Comparison of ENCODE assay signal across 8 cellular contexts in genomic region chr21:25881524-25882376, GRCh38.
DNase-seq lines count a peak whose midpoint lies in the region; ATAC-seq lines count a peak whose summit lies in the region.

No MANE protein-coding gene starts in this region.

- H4K12ac ChIP-seq in trophoblast cell (ENCODE audit: low read depth, low read length): no peak overlapping the region

- H4K91ac ChIP-seq in trophoblast cell (ENCODE audit: low read depth, low read length): no peak overlapping the region

- ATAC-seq in GM21576 (IDR thresholded peaks at IDR 0.05; ENCODE audit: unreplicated experiment) (peak; percentile 95), aorta (ENCODE audit: low FRiP score) (peak; percentile 89)

- H3K36me3 ChIP-seq in trophoblast cell (ENCODE audit: control insufficient read depth in 1 of 2, insufficient read depth in 2 of 2, low read length in 2 of 2) (peaks cover 2 to 12% of the 10 kb centered on the region in 2 experiments), aorta (ENCODE audit: control insufficient read depth in 1 of 2, insufficient read depth in 2 of 2, low read length in 1 of 2) (peaks cover 0 to 2% of the 10 kb centered on the region in 2 donors)

- H3K9ac ChIP-seq in trophoblast cell (ENCODE audit: low read length): no peak overlapping the region

- intact Hi-C loops in aorta (cut with DNase I): loop anchor here (5.0 to 10.0 kb wide), 3 partner anchors 291 to 836 kb away; partner anchors contain the start of gene APP (in 2 of the 2)

- no peak overlapping the region for H2BK12ac ChIP-seq in trophoblast cell (ENCODE audit: low read length)

- no peak overlapping the region for H3K27ac ChIP-seq in trophoblast cell (ENCODE audit: low read depth, low read length)
- H3K27ac ChIP-seq in aorta (ENCODE audit: low read depth in 1 of 2, low read length in 2 of 2): no peak overlapping the region

- H3K27me3 ChIP-seq in trophoblast cell (ENCODE audit: insufficient read depth, low read length): no peaks in the 10 kb centered on the region
- no peaks in the 10 kb centered on the region for H3K27me3 ChIP-seq in aorta (ENCODE audit: control insufficient read depth in 1 of 2, insufficient read depth in 2 of 2, low read length in 1 of 2)

- H3K18ac ChIP-seq in trophoblast cell (ENCODE audit: low read length): no peak overlapping the region

- H3K4me3 ChIP-seq in trophoblast cell (ENCODE audit: low read depth, low read length) (no peak overlapping the region), aorta (ENCODE audit: low read length in 2 of 2) (no peak overlapping the region)

- H3K79me2 ChIP-seq in trophoblast cell (ENCODE audit: control insufficient read depth, insufficient read depth, low read length, poor library complexity): no peaks in the 10 kb centered on the region

- DNase-seq in GF-D8 (lab: John Stamatoyannopoulos, UW) (peak; percentile 14), HuH-7 (ENCODE audit: low spot score) (peak; percentile 46), SHP77 (lab: John Stamatoyannopoulos, UW) (peak; percentile 36 to 38), germinal center (ENCODE audit: low spot score) (peak; percentile 57), trophoblast cell (peak; percentile 50 to 88), aorta (peak; percentile 72 to 86)
- DNase-seq in activated effector memory CD4-positive, alpha-beta T cell treated with Interleukin-2 at 50 U/mL for 16 hours: peak; percentile 21

- H2AK5ac ChIP-seq in trophoblast cell (ENCODE audit: low read length): no peak overlapping the region

- H3K4ac ChIP-seq in trophoblast cell (ENCODE audit: low read depth, low read length): no peak overlapping the region

- H2BK120ac ChIP-seq in trophoblast cell (ENCODE audit: insufficient read depth, low read length, poor library complexity): no peak overlapping the region

- no peak overlapping the region for H3K23ac ChIP-seq in trophoblast cell (ENCODE audit: low read length)

- H3K4me2 ChIP-seq in trophoblast cell (ENCODE audit: low read length): no peak overlapping the region

- H4K8ac ChIP-seq in trophoblast cell (ENCODE audit: low read depth, low read length): no peak overlapping the region

- H3K79me1 ChIP-seq in trophoblast cell (ENCODE audit: low read length): peaks cover 3% of the 10 kb centered on the region

- no CpG with 5 or more reads among the region's 17 CpGs for WGBS in trophoblast cell (ENCODE audit: extremely low coverage, insufficient coverage, insufficient read length)
- 60 to 61% methylated on average over 17 of the region's 17 CpGs for WGBS in aorta, 2 donors

- H3K9me3 ChIP-seq in trophoblast cell (ENCODE audit: insufficient read depth, low read depth, low read length) (peaks cover 2% of the 10 kb centered on the region), aorta (ENCODE audit: control insufficient read depth, low read length) (no peaks in the 10 kb centered on the region)

- no peak overlapping the region for H2AFZ ChIP-seq in trophoblast cell (ENCODE audit: insufficient read depth, low read length, poor library complexity)

- H2BK5ac ChIP-seq in trophoblast cell (ENCODE audit: low read depth, low read length, poor library complexity): no peak overlapping the region

- no peak overlapping the region for H3K14ac ChIP-seq in trophoblast cell (ENCODE audit: low read length)

- H3K4me1 ChIP-seq in trophoblast cell (ENCODE audit: control insufficient read depth in 1 of 2, insufficient read depth in 2 of 2, low read length in 2 of 2) (peaks cover 0 to 8% of the 10 kb centered on the region in 2 experiments), aorta (ENCODE audit: control insufficient read depth in 1 of 2, insufficient read depth in 2 of 2, low read length in 2 of 2) (no peaks in the 10 kb centered on the region)

Comparison
In these comparisons a context has a peak if more than half of its experiments do, and no peak if none do; other contexts are left out.
1. DNase-seq: peak in every context shown above with its lines; median percentile 79 in aorta; 69 in trophoblast cell; 57 in germinal center; 46 in HuH-7; 37 in SHP77; 21 in activated effector memory CD4-positive, alpha-beta T cell treated with Interleukin-2 at 50 U/mL for 16 hours; 14 in GF-D8.